8 cellular contexts compared by ENCODE assay signal in genomic region chr9:17134843-17135577, GRCh38. TPM values are rescaled to one million over a fixed set of nuclear protein-coding genes. Genes with fewer than 3 reads are reported as not detected.
A peak's percentile ranks its signal among the peaks of the same experiment; 100 is the strongest.
DNase-seq lines count a peak whose midpoint lies in the region; ATAC-seq, FAIRE-seq and TF ChIP-seq lines count a peak whose summit lies in the region.

A gene with protein sequence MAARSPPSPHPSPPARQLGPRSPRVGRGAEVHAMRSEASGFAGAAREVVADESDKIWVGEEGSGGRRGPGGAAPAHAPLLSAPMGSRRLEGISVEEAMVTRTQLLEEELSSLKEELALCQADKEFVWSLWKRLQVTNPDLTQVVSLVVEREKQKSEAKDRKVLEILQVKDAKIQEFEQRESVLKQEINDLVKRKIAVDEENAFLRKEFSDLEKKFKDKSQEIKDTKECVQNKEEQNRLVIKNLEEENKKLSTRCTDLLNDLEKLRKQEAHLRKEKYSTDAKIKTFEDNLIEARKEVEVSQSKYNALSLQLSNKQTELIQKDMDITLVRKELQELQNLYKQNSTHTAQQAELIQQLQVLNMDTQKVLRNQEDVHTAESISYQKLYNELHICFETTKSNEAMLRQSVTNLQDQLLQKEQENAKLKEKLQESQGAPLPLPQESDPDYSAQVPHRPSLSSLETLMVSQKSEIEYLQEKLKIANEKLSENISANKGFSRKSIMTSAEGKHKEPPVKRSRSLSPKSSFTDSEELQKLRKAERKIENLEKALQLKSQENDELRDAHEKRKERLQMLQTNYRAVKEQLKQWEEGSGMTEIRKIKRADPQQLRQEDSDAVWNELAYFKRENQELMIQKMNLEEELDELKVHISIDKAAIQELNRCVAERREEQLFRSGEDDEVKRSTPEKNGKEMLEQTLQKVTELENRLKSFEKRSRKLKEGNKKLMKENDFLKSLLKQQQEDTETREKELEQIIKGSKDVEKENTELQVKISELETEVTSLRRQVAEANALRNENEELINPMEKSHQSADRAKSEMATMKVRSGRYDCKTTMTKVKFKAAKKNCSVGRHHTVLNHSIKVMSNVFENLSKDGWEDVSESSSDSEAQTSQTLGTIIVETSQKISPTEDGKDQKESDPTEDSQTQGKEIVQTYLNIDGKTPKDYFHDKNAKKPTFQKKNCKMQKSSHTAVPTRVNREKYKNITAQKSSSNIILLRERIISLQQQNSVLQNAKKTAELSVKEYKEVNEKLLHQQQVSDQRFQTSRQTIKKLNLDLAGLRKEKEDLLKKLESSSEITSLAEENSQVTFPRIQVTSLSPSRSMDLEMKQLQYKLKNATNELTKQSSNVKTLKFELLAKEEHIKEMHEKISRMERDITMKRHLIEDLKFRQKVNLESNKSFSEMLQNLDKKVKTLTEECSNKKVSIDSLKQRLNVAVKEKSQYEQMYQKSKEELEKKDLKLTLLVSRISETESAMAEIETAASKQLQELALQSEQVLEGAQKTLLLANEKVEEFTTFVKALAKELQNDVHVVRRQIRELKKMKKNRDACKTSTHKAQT (N-terminal part only) (plus strand): TSS chr9:17135040. CDS start chr9:17135066, 26 bp downstream.

- FAIRE-seq in astrocyte (lab: Jason Lieb, UNC), result no peak

- WGBS in aorta, 2 donors, result 0% methylated on average over 63 to 73 of the region's 73 CpGs

- H3K27ac Mint-ChIP-seq in GM23338 (peak within 1 kb of the TSS; percentile 87), astrocyte (ENCODE audit: unreplicated experiment) (no peak within 1 kb of the TSS), progenitor cell of endocrine pancreas (peak within 1 kb of the TSS; percentile 65)

- H3K36me3 ChIP-seq in GM23338 (ENCODE audit: insufficient read depth) (no peaks in the 10 kb centered on the region), astrocyte (ENCODE audit: insufficient read depth, low read length) (no peaks in the 10 kb centered on the region), aorta (ENCODE audit: control insufficient read depth in 1 of 2, insufficient read depth in 2 of 2, low read length in 1 of 2) (no peaks in the 10 kb centered on the region)

- peak within 1 kb of the TSS; percentile 94 for H3K9ac ChIP-seq in astrocyte (ENCODE audit: low read length)

- ATAC-seq in GM23338, result peak; percentile 89
- ATAC-seq in aorta (ENCODE audit: low FRiP score), result peak; percentile 97

- peak within 1 kb of the TSS; percentile 90 for H3K4me2 ChIP-seq in GM23338
- H3K4me2 ChIP-seq in astrocyte (ENCODE audit: low read length), result peak within 1 kb of the TSS; percentile 90

- H3F3A ChIP-seq in GM23338 (replicated peaks; ENCODE audit: low read depth), result no peaks in the 10 kb centered on the region

- peaks cover 12% of the 10 kb centered on the region for H3K27me3 ChIP-seq in GM23338 (ENCODE audit: insufficient read depth)
- H3K27me3 ChIP-seq in astrocyte (ENCODE audit: insufficient read depth, low read length), result no peaks in the 10 kb centered on the region
- no peaks in the 10 kb centered on the region for H3K27me3 ChIP-seq in aorta (ENCODE audit: control insufficient read depth in 1 of 2, insufficient read depth in 2 of 2, low read length in 1 of 2)

- peaks cover 41% of the 10 kb centered on the region for H3K79me2 ChIP-seq in GM23338 (replicated peaks; ENCODE audit: insufficient read depth)
- H3K79me2 ChIP-seq in astrocyte (ENCODE audit: insufficient read depth, low read length), result peaks cover 39% of the 10 kb centered on the region

- intact Hi-C loops in aorta (cut with DNase I), result no loop called here

- H3K4me3 Mint-ChIP-seq in GM23338, result peak within 1 kb of the TSS; percentile 88
- peak within 1 kb of the TSS; percentile 93 for H3K4me3 Mint-ChIP-seq in astrocyte (ENCODE audit: unreplicated experiment)
- peak within 1 kb of the TSS; percentile 91 for H3K4me3 Mint-ChIP-seq in progenitor cell of endocrine pancreas (ENCODE audit: low read depth)

- H3K27ac ChIP-seq in GM23338 (ENCODE audit: low read depth) (no peak within 1 kb of the TSS; the same call in 1 of the 2 replicates), astrocyte (ENCODE audit: low read depth, low read length) (peak within 1 kb of the TSS; percentile 76), aorta (ENCODE audit: low read depth in 1 of 2, low read length in 2 of 2) (peak within 1 kb of the TSS in 1 of 2 donors; percentile 22)

- H4K20me1 ChIP-seq in GM23338 (replicated peaks; ENCODE audit: insufficient read depth), result no peaks in the 10 kb centered on the region
- H4K20me1 ChIP-seq in astrocyte (ENCODE audit: insufficient read depth, low read length), result no peaks in the 10 kb centered on the region

- H3K9me3 Mint-ChIP-seq in GM23338 (no peaks in the 10 kb centered on the region), astrocyte (ENCODE audit: unreplicated experiment) (no peaks in the 10 kb centered on the region), progenitor cell of endocrine pancreas (ENCODE audit: low read depth) (no peaks in the 10 kb centered on the region)

- DNase-seq in DMS53 treated with DMSO at 0.1 percent for 48 hours (lab: John Stamatoyannopoulos, UW; ENCODE audit: unreplicated experiment), result peak; percentile 12
- peak; percentile 94 for DNase-seq in GM23338 (ENCODE audit: low spot score)
- peak; percentile 90 for DNase-seq in LoVo (ENCODE audit: low spot score)
- peak; percentile 50 to 55 for DNase-seq in SHP77 (lab: John Stamatoyannopoulos, UW)
- peak; percentile 65 for DNase-seq in astrocyte (ENCODE audit: low read depth)
- DNase-seq in hepatic stellate cell (ENCODE audit: low spot score), result peak; percentile 92
- peak; percentile 93 for DNase-seq in progenitor cell of endocrine pancreas (ENCODE audit: low spot score, unreplicated experiment)
- DNase-seq in aorta, result peak; percentile 96 to 99

- H3K36me3 Mint-ChIP-seq in GM23338 (ENCODE audit: low read depth) (peaks cover 8% of the 10 kb centered on the region), astrocyte (ENCODE audit: low read depth, unreplicated experiment) (no peaks in the 10 kb centered on the region), progenitor cell of endocrine pancreas (ENCODE audit: insufficient read depth) (no peaks in the 10 kb centered on the region)

- H3K4me1 Mint-ChIP-seq in GM23338 (peaks cover 13% of the 10 kb centered on the region), astrocyte (ENCODE audit: low read depth, unreplicated experiment) (no peaks in the 10 kb centered on the region), progenitor cell of endocrine pancreas (ENCODE audit: low read depth) (peaks cover 4% of the 10 kb centered on the region)

- no peak for TF ChIP-seq CTCF in GM23338 (conservative IDR thresholded peaks at IDR 0.05; ENCODE audit: low read depth in 2 of 2)
- TF ChIP-seq CTCF in astrocyte (IDR thresholded peaks at IDR 0.05; ENCODE audit: insufficient read depth, low read depth, low read length), result no peak
- no peak for TF ChIP-seq CTCF in progenitor cell of endocrine pancreas (IDR thresholded peaks at IDR 0.05; ENCODE audit: unreplicated experiment)

- peaks cover 20% of the 10 kb centered on the region for H3K27me3 Mint-ChIP-seq in GM23338 (ENCODE audit: insufficient read depth, low read depth, poor library complexity)
- peaks cover 9% of the 10 kb centered on the region for H3K27me3 Mint-ChIP-seq in astrocyte (ENCODE audit: low read depth, unreplicated experiment)
- peaks cover 9% of the 10 kb centered on the region for H3K27me3 Mint-ChIP-seq in progenitor cell of endocrine pancreas

- H3K9me2 ChIP-seq in GM23338 (ENCODE audit: insufficient read depth), result no peaks in the 10 kb centered on the region

- peak within 1 kb of the TSS; percentile 98 for H2AFZ ChIP-seq in GM23338
- peak within 1 kb of the TSS; percentile 99 for H2AFZ ChIP-seq in astrocyte (ENCODE audit: low read depth, low read length)

- H3K4me3 ChIP-seq in GM23338 (peak within 1 kb of the TSS; percentile 81), astrocyte (ENCODE audit: insufficient read depth, low read depth, low read length) (peak within 1 kb of the TSS; percentile 86), aorta (ENCODE audit: low read length in 2 of 2) (peak within 1 kb of the TSS; percentile 65 to 78)

- H3K4me1 ChIP-seq in GM23338 (ENCODE audit: insufficient read depth) (0 out of 2 replicates have a peak, but pooled peaks cover 6% of the 10 kb centered on the region), astrocyte (ENCODE audit: insufficient read depth, low read length) (peaks cover 5% of the 10 kb centered on the region), aorta (ENCODE audit: control insufficient read depth in 1 of 2, insufficient read depth in 2 of 2, low read length in 2 of 2) (no peaks in the 10 kb centered on the region)

- H3K9me3 ChIP-seq in astrocyte (ENCODE audit: insufficient read depth, low read depth, low read length), result no peaks in the 10 kb centered on the region
- H3K9me3 ChIP-seq in aorta (ENCODE audit: control insufficient read depth, low read length), result no peaks in the 10 kb centered on the region

TF ChIP-seq in GM23338, 12 proteins besides CTCF, POLR2A, EP300 and RAD21:
- TF ChIP-seq ZNF114 (CRISPR knock-in tag; IDR thresholded peaks at IDR 0.05) (no peak), POLR2AphosphoS5 (IDR thresholded peaks at IDR 0.05; ENCODE audit: low read depth) (peak; percentile 89)

RNA-seq across cellular contexts. Expression of the gene that starts here (rescaled TPM):
- total RNA-seq in GM23338 (2014; rRNA removed; shearing (Covaris generic)), result 12.1 and 17.7 TPM in 2 replicates
- polyA plus RNA-seq in GM23338 (2016; fragmentation: Nextera tagmentation; extraction: Ambion mirVana) (18.0 and 21.8 TPM in 2 replicates), aorta (1 to 10 TPM; 2.6 to 4.9 TPM)
- total RNA-seq in astrocyte (4.4 and 5.5 TPM in 2 replicates), progenitor cell of endocrine pancreas (7.8 and 8.9 TPM in 2 replicates), aorta (10 to 100 TPM; 12.2 to 17.0 TPM)

Comparison
In these comparisons a context has a peak if more than half of its experiments do, and no peak if none do; other contexts are left out.
1. DNase-seq: peak in every context shown above with its lines; median percentile 98 in aorta; 94 in GM23338; 93 in progenitor cell of endocrine pancreas; 92 in hepatic stellate cell; 90 in LoVo; 65 in astrocyte; 52 in SHP77; 12 in DMS53 treated with DMSO at 0.1 percent for 48 hours.